In genomic region chr16:6643083-6643686, GRCh38 we compare ENCODE assay signal across 8 cellular contexts.
DNase-seq lines count a peak whose midpoint lies in the region; ATAC-seq and TF ChIP-seq lines count a peak whose summit lies in the region.

No MANE protein-coding gene starts in this region.

- no peaks in the 10 kb centered on the region for H3K4me1 ChIP-seq in prostate gland (replicated peaks)

- WGBS in prostate gland, result 28% methylated on average over 5 of the region's 5 CpGs

- no peak overlapping the region for H3K27ac ChIP-seq in prostate gland

- H3K9me3 Mint-ChIP-seq in activated T-cell treated with anti-CD3 and anti-CD28 coated beads, Interleukin-2, amount 50 U/mL, for 72 hours, result no peaks in the 10 kb centered on the region

- DNase-seq in C1 segment of cervical spinal cord (lab: John Stamatoyannopoulos, UW), result peak in 10 of 14 donors; percentile 0 to 62 (median 13)
- no peak for DNase-seq in GM20000 (ENCODE audit: low spot score)
- DNase-seq in NCI-H748 treated with DMSO at 0.1 percent for 48 hours (lab: John Stamatoyannopoulos, UW), result peak; percentile 16
- DNase-seq in activated T-cell treated with anti-CD3 and anti-CD28 coated beads, Interleukin-2, amount 50 U/mL, for 72 hours, result peak; percentile 34 to 60
- DNase-seq in glomerular endothelial cell (ENCODE audit: extremely low read depth, low read depth, low spot score), result peak; percentile 33
- peak; percentile 45 for DNase-seq in prostate gland (ENCODE audit: low spot score)

- H3K27me3 Mint-ChIP-seq in activated T-cell treated with anti-CD3 and anti-CD28 coated beads, Interleukin-2, amount 50 U/mL, for 72 hours (ENCODE audit: low read depth), result peaks cover 8% of the 10 kb centered on the region

- intact Hi-C loops in prostate gland (cut with DNase I), result loop anchor here (10.0 kb wide), 2 partner anchors 628 to 1398 kb away; no protein-coding TSS in a partner anchor

- ATAC-seq in activated T-cell treated with anti-CD3 and anti-CD28 coated beads, Interleukin-2, amount 50 U/mL, for 72 hours (replicated peaks in 1 of 2), result no peak
- no peak for ATAC-seq in HG02981 (IDR thresholded peaks at IDR 0.05; ENCODE audit: unreplicated experiment)
- ATAC-seq in HG02870 (IDR thresholded peaks at IDR 0.05; ENCODE audit: unreplicated experiment), result no peak

- H3K9me3 ChIP-seq in prostate gland, result no peaks in the 10 kb centered on the region

- H3K4me3 Mint-ChIP-seq in activated T-cell treated with anti-CD3 and anti-CD28 coated beads, Interleukin-2, amount 50 U/mL, for 72 hours, result peak overlapping the region in 1 of 2 donors; percentile 53

- H3K4me3 ChIP-seq in prostate gland, result no peak overlapping the region

- peak overlapping the region; percentile 15 for H3K27ac Mint-ChIP-seq in activated T-cell treated with anti-CD3 and anti-CD28 coated beads, Interleukin-2, amount 50 U/mL, for 72 hours

- no peaks in the 10 kb centered on the region for H3K27me3 ChIP-seq in prostate gland (replicated peaks; ENCODE audit: insufficient read depth)

- no peaks in the 10 kb centered on the region for H3K36me3 Mint-ChIP-seq in activated T-cell treated with anti-CD3 and anti-CD28 coated beads, Interleukin-2, amount 50 U/mL, for 72 hours (ENCODE audit: insufficient read depth in 2 of 2)

- H3K4me1 Mint-ChIP-seq in activated T-cell treated with anti-CD3 and anti-CD28 coated beads, Interleukin-2, amount 50 U/mL, for 72 hours (ENCODE audit: low read depth), result peaks cover 5% of the 10 kb centered on the region

- TF ChIP-seq CTCF in GM20000 (IDR thresholded peaks at IDR 0.05; ENCODE audit: extremely low read depth, missing control alignments) (peak; percentile 74), prostate gland (IDR thresholded peaks at IDR 0.05) (peak; percentile 81 to 92 (median 85))

- no peak for TF ChIP-seq POLR2A in prostate gland (IDR thresholded peaks at IDR 0.05)

- H3K36me3 ChIP-seq in prostate gland, result no peaks in the 10 kb centered on the region
